In the genomic region with DNA sequence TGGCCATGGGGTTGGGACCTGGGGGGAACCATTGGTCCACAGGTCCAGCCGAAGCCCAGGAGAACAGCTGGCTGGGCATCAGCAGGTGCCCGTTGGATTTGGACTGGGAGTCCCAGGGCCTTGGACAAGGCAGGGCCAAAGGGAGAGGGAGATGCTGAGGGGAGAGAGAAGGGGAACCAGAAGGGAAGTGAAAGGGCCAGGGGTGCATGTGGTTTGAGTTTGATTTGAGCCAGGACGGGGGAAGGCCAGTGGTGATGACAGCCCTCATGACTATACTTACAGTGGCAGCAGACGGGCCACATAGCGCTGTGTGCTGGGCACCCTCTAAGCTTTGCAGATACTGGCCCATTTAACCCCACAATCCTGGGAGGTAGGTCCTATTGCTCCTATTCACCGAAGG, we compare ENCODE assay signal across 1 cellular context.
TF ChIP-seq lines count a peak whose summit lies in the region.

No MANE protein-coding gene starts in this region.

TF ChIP-seq in GM12878, 131 proteins besides CTCF, POLR2A, EP300 and RAD21 (continued from another document and continues in another):
- TF ChIP-seq, protein P1, sequence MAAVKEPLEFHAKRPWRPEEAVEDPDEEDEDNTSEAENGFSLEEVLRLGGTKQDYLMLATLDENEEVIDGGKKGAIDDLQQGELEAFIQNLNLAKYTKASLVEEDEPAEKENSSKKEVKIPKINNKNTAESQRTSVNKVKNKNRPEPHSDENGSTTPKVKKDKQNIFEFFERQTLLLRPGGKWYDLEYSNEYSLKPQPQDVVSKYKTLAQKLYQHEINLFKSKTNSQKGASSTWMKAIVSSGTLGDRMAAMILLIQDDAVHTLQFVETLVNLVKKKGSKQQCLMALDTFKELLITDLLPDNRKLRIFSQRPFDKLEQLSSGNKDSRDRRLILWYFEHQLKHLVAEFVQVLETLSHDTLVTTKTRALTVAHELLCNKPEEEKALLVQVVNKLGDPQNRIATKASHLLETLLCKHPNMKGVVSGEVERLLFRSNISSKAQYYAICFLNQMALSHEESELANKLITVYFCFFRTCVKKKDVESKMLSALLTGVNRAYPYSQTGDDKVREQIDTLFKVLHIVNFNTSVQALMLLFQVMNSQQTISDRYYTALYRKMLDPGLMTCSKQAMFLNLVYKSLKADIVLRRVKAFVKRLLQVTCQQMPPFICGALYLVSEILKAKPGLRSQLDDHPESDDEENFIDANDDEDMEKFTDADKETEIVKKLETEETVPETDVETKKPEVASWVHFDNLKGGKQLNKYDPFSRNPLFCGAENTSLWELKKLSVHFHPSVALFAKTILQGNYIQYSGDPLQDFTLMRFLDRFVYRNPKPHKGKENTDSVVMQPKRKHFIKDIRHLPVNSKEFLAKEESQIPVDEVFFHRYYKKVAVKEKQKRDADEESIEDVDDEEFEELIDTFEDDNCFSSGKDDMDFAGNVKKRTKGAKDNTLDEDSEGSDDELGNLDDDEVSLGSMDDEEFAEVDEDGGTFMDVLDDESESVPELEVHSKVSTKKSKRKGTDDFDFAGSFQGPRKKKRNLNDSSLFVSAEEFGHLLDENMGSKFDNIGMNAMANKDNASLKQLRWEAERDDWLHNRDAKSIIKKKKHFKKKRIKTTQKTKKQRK (IDR thresholded peaks at IDR 0.05; ENCODE audit: low read depth, low read length): no peak
- TF ChIP-seq FOXM1 (IDR thresholded peaks at IDR 0.05; ENCODE audit: low read depth, low read length): no peak
- TF ChIP-seq PAX8 (IDR thresholded peaks at IDR 0.05): no peak
- peak; percentile 45 to 61; a peak in 3 of 4 replicates for TF ChIP-seq BHLHE40 (IDR thresholded peaks at IDR 0.05; ENCODE audit: borderline replicate concordance in 1 of 2, low read depth in 2 of 2, low read length in 1 of 2)
- TF ChIP-seq, protein P2, sequence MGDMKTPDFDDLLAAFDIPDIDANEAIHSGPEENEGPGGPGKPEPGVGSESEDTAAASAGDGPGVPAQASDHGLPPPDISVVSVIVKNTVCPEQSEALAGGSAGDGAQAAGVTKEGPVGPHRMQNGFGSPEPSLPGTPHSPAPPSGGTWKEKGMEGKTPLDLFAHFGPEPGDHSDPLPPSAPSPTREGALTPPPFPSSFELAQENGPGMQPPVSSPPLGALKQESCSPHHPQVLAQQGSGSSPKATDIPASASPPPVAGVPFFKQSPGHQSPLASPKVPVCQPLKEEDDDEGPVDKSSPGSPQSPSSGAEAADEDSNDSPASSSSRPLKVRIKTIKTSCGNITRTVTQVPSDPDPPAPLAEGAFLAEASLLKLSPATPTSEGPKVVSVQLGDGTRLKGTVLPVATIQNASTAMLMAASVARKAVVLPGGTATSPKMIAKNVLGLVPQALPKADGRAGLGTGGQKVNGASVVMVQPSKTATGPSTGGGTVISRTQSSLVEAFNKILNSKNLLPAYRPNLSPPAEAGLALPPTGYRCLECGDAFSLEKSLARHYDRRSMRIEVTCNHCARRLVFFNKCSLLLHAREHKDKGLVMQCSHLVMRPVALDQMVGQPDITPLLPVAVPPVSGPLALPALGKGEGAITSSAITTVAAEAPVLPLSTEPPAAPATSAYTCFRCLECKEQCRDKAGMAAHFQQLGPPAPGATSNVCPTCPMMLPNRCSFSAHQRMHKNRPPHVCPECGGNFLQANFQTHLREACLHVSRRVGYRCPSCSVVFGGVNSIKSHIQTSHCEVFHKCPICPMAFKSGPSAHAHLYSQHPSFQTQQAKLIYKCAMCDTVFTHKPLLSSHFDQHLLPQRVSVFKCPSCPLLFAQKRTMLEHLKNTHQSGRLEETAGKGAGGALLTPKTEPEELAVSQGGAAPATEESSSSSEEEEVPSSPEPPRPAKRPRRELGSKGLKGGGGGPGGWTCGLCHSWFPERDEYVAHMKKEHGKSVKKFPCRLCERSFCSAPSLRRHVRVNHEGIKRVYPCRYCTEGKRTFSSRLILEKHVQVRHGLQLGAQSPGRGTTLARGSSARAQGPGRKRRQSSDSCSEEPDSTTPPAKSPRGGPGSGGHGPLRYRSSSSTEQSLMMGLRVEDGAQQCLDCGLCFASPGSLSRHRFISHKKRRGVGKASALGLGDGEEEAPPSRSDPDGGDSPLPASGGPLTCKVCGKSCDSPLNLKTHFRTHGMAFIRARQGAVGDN (IDR thresholded peaks at IDR 0.05): no peak
- TF ChIP-seq, protein P3, sequence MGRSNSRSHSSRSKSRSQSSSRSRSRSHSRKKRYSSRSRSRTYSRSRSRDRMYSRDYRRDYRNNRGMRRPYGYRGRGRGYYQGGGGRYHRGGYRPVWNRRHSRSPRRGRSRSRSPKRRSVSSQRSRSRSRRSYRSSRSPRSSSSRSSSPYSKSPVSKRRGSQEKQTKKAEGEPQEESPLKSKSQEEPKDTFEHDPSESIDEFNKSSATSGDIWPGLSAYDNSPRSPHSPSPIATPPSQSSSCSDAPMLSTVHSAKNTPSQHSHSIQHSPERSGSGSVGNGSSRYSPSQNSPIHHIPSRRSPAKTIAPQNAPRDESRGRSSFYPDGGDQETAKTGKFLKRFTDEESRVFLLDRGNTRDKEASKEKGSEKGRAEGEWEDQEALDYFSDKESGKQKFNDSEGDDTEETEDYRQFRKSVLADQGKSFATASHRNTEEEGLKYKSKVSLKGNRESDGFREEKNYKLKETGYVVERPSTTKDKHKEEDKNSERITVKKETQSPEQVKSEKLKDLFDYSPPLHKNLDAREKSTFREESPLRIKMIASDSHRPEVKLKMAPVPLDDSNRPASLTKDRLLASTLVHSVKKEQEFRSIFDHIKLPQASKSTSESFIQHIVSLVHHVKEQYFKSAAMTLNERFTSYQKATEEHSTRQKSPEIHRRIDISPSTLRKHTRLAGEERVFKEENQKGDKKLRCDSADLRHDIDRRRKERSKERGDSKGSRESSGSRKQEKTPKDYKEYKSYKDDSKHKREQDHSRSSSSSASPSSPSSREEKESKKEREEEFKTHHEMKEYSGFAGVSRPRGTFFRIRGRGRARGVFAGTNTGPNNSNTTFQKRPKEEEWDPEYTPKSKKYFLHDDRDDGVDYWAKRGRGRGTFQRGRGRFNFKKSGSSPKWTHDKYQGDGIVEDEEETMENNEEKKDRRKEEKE (IDR thresholded peaks at IDR 0.05): no peak
- TF ChIP-seq NFIC (IDR thresholded peaks at IDR 0.05; ENCODE audit: low read depth, low read length): no peak
- TF ChIP-seq, protein P4, sequence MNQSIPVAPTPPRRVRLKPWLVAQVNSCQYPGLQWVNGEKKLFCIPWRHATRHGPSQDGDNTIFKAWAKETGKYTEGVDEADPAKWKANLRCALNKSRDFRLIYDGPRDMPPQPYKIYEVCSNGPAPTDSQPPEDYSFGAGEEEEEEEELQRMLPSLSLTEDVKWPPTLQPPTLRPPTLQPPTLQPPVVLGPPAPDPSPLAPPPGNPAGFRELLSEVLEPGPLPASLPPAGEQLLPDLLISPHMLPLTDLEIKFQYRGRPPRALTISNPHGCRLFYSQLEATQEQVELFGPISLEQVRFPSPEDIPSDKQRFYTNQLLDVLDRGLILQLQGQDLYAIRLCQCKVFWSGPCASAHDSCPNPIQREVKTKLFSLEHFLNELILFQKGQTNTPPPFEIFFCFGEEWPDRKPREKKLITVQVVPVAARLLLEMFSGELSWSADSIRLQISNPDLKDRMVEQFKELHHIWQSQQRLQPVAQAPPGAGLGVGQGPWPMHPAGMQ (IDR thresholded peaks at IDR 0.05; ENCODE audit: borderline replicate concordance): no peak
- peak; percentile 72; the same call in 1 of the 2 replicates for TF ChIP-seq HDGF (IDR thresholded peaks at IDR 0.05)
- TF ChIP-seq PAX5 (IDR thresholded peaks at IDR 0.05; ENCODE audit: borderline replicate concordance, low read depth, low read length): no peak
- TF ChIP-seq NBN (IDR thresholded peaks at IDR 0.05): peak; percentile 41; the same call in 1 of the 2 replicates
- TF ChIP-seq SUPT20H (IDR thresholded peaks at IDR 0.05; ENCODE audit: borderline replicate concordance, control insufficient read depth, low read depth, low read length): no peak
- no peak for TF ChIP-seq STAT3 (IDR thresholded peaks at IDR 0.05; ENCODE audit: low read depth, low read length)
- peak; percentile 34; the same call in 1 of the 2 replicates for TF ChIP-seq BCL11A (IDR thresholded peaks at IDR 0.05; ENCODE audit: low read depth, low read length)
- TF ChIP-seq NRF1 (conservative IDR thresholded peaks at IDR 0.05; ENCODE audit: low read depth, low read length): no peak
- TF ChIP-seq POU2F2 (IDR thresholded peaks at IDR 0.05; ENCODE audit: borderline replicate concordance, low read depth, low read length): no peak
- TF ChIP-seq SPI1 (IDR thresholded peaks at IDR 0.05; ENCODE audit: borderline replicate concordance, insufficient read depth, low read depth, low read length): peak; percentile 96
- no peak for TF ChIP-seq TCF3 (IDR thresholded peaks at IDR 0.05; ENCODE audit: borderline replicate concordance, insufficient read depth, low read depth, low read length)
- TF ChIP-seq, protein P5, sequence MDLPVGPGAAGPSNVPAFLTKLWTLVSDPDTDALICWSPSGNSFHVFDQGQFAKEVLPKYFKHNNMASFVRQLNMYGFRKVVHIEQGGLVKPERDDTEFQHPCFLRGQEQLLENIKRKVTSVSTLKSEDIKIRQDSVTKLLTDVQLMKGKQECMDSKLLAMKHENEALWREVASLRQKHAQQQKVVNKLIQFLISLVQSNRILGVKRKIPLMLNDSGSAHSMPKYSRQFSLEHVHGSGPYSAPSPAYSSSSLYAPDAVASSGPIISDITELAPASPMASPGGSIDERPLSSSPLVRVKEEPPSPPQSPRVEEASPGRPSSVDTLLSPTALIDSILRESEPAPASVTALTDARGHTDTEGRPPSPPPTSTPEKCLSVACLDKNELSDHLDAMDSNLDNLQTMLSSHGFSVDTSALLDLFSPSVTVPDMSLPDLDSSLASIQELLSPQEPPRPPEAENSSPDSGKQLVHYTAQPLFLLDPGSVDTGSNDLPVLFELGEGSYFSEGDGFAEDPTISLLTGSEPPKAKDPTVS (IDR thresholded peaks at IDR 0.05; ENCODE audit: low read depth, low read length): no peak
- TF ChIP-seq NFXL1 (IDR thresholded peaks at IDR 0.05; ENCODE audit: borderline replicate concordance): no peak
- TF ChIP-seq TCF12 (IDR thresholded peaks at IDR 0.05; ENCODE audit: low read depth, low read length): no peak
- peak; percentile 64; the same call in 1 of the 2 replicates for TF ChIP-seq IKZF1 (conservative IDR thresholded peaks at IDR 0.05)
- TF ChIP-seq SRF (IDR thresholded peaks at IDR 0.05; ENCODE audit: low read depth in 2 of 2, low read length in 2 of 2): 0 out of 4 replicates have a peak, but pooled peaks of 1 of the 2 experiments have one; percentile 6
- TF ChIP-seq, protein P6, sequence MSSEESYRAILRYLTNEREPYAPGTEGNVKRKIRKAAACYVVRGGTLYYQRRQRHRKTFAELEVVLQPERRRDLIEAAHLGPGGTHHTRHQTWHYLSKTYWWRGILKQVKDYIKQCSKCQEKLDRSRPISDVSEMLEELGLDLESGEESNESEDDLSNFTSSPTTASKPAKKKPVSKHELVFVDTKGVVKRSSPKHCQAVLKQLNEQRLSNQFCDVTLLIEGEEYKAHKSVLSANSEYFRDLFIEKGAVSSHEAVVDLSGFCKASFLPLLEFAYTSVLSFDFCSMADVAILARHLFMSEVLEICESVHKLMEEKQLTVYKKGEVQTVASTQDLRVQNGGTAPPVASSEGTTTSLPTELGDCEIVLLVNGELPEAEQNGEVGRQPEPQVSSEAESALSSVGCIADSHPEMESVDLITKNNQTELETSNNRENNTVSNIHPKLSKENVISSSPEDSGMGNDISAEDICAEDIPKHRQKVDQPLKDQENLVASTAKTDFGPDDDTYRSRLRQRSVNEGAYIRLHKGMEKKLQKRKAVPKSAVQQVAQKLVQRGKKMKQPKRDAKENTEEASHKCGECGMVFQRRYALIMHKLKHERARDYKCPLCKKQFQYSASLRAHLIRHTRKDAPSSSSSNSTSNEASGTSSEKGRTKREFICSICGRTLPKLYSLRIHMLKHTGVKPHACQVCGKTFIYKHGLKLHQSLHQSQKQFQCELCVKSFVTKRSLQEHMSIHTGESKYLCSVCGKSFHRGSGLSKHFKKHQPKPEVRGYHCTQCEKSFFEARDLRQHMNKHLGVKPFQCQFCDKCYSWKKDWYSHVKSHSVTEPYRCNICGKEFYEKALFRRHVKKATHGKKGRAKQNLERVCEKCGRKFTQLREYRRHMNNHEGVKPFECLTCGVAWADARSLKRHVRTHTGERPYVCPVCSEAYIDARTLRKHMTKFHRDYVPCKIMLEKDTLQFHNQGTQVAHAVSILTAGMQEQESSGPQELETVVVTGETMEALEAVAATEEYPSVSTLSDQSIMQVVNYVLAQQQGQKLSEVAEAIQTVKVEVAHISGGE (CRISPR knock-in tag; IDR thresholded peaks at IDR 0.05): no peak
- TF ChIP-seq RELA (IDR thresholded peaks at IDR 0.05; ENCODE audit: borderline replicate concordance, partially characterized antibody): no peak
- no peak for TF ChIP-seq RCOR1 (conservative IDR thresholded peaks at IDR 0.05; ENCODE audit: low read depth, low read length)
- no peak for TF ChIP-seq TARDBP (IDR thresholded peaks at IDR 0.05; ENCODE audit: borderline replicate concordance)
- peak; percentile 57 to 75; a peak in 3 of 4 replicates for TF ChIP-seq IKZF2 (IDR thresholded peaks at IDR 0.05)
- TF ChIP-seq, protein P7, sequence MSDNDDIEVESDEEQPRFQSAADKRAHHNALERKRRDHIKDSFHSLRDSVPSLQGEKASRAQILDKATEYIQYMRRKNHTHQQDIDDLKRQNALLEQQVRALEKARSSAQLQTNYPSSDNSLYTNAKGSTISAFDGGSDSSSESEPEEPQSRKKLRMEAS (IDR thresholded peaks at IDR 0.05; ENCODE audit: low read depth, low read length): no peak
- TF ChIP-seq MXI1 (IDR thresholded peaks at IDR 0.05; ENCODE audit: low read depth, low read length): 0 out of 2 replicates have a peak, but pooled peaks have one; percentile 43
- no peak for TF ChIP-seq SMAD5 (IDR thresholded peaks at IDR 0.05; ENCODE audit: low read depth)
- peak; percentile 69; the same call in 1 of the 2 replicates for TF ChIP-seq IRF4 (IDR thresholded peaks at IDR 0.05; ENCODE audit: low read depth, low read length)
- TF ChIP-seq ATF7 (IDR thresholded peaks at IDR 0.05; ENCODE audit: low read depth): peak; percentile 72; the same call in 1 of the 2 replicates
- TF ChIP-seq PML (IDR thresholded peaks at IDR 0.05; ENCODE audit: low read length): no peak
- TF ChIP-seq HCFC1 (IDR thresholded peaks at IDR 0.05; ENCODE audit: low read length): no peak
- TF ChIP-seq ZNF622 (IDR thresholded peaks at IDR 0.05): no peak
- no peak for TF ChIP-seq GABPA (IDR thresholded peaks at IDR 0.05; ENCODE audit: low read depth)
- no peak for TF ChIP-seq CREB1 (IDR thresholded peaks at IDR 0.05; ENCODE audit: low read depth)
- TF ChIP-seq ZSCAN29 (IDR thresholded peaks at IDR 0.05): no peak
- 0 out of 2 replicates have a peak, but pooled peaks have one; percentile 37 for TF ChIP-seq FOXK2 (IDR thresholded peaks at IDR 0.05)
- no peak for TF ChIP-seq CEBPB (IDR thresholded peaks at IDR 0.05; ENCODE audit: borderline replicate concordance in 1 of 2, low read depth in 2 of 2, low read length in 2 of 2)
- TF ChIP-seq, protein P8, sequence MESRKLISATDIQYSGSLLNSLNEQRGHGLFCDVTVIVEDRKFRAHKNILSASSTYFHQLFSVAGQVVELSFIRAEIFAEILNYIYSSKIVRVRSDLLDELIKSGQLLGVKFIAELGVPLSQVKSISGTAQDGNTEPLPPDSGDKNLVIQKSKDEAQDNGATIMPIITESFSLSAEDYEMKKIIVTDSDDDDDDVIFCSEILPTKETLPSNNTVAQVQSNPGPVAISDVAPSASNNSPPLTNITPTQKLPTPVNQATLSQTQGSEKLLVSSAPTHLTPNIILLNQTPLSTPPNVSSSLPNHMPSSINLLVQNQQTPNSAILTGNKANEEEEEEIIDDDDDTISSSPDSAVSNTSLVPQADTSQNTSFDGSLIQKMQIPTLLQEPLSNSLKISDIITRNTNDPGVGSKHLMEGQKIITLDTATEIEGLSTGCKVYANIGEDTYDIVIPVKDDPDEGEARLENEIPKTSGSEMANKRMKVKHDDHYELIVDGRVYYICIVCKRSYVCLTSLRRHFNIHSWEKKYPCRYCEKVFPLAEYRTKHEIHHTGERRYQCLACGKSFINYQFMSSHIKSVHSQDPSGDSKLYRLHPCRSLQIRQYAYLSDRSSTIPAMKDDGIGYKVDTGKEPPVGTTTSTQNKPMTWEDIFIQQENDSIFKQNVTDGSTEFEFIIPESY (IDR thresholded peaks at IDR 0.05): no peak
- no peak for TF ChIP-seq NFYA (IDR thresholded peaks at IDR 0.05; ENCODE audit: borderline replicate concordance, low read depth, low read length)
